19 cellular contexts compared by ENCODE assay signal in the genomic region with DNA sequence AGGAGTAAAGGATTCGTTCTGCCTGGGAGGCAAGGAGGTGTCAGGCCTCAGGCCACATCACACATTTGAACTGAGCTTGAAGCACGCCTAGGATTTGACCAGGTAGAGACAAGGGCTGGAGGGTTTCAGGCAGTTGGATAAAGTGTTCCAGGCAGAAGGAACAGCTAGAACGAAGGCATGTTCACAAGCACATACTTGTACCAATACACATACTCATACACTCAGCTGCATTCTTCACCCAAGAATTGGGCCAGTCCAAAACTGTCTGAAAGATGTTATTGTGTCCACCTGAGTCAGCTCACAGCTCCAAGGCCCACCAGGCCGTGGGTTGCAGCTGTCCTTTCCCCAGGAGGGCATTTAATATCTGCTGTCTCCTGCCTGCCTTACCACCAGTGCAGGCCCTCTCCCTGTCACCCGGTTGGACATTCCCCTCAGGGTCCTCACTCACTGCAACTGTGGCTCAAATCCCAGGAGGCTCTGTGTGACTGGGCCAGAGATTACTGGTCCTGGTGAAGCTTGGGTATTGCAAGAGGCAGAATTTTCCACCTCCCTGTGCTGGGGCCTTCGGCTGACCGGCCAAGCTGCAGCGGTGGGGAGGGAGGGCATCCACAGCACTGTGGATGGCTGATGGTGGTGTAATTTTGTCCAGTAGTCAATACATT. TPM values are rescaled to one million over a fixed set of nuclear protein-coding genes. Genes with fewer than 3 reads are reported as not detected.
DNase-seq lines count a peak whose midpoint lies in the region; ATAC-seq and TF ChIP-seq lines count a peak whose summit lies in the region.
"Had no signal": no experiment of that assay in that cellular context is flagged by ENCODE, and none has a peak within 500 bp of the region (broad histone marks: within the 10 kb centered on the region; RNA-seq: fewer than 3 reads in every experiment).

No MANE protein-coding gene starts in this region.

- H3K27me3 ChIP-seq in IMR-90 (ENCODE audit: control insufficient read depth, insufficient read depth, low read length) (no peaks in the 10 kb centered on the region), osteoblast (ENCODE audit: insufficient read depth, low read length) (no peaks in the 10 kb centered on the region), GM23248 (replicated peaks; ENCODE audit: insufficient read depth) (no peaks in the 10 kb centered on the region)
- H3K27me3 ChIP-seq: ascending aorta, thyroid gland had no signal

- no peak for ATAC-seq in IMR-90 (ENCODE audit: low read depth)
- ATAC-seq: activated CD4-positive, alpha-beta T cell treated with anti-CD3 and anti-CD28 coated beads for 36 hours; stimulated activated memory B cell treated with anti-CD40 and anti-IgM and Interleukin-4, amounts not matched to agents 10 μg/mL and 1 μg/mL and 100 μg/mL, for 72 hours had no signal

- H3K4me1 ChIP-seq in IMR-90 (ENCODE audit: control insufficient read depth, insufficient read depth, low read length), result peaks cover 2% of the 10 kb centered on the region; the same call in 1 of the 2 replicates
- H3K4me1 ChIP-seq in osteoblast (ENCODE audit: insufficient read depth, low read length), result no peaks in the 10 kb centered on the region
- H3K4me1 ChIP-seq in GM23248 (ENCODE audit: insufficient read depth), result no peaks in the 10 kb centered on the region
- H3K4me1 ChIP-seq: ascending aorta, prostate gland had no signal

- H3K27ac ChIP-seq in IMR-90 (ENCODE audit: insufficient read depth, low read length), result no peak overlapping the region
- no peak overlapping the region for H3K27ac ChIP-seq in coronary artery
- no peak overlapping the region for H3K27ac ChIP-seq in osteoblast (ENCODE audit: low read depth, low read length)
- no peak overlapping the region for H3K27ac ChIP-seq in GM23248
- H3K27ac ChIP-seq: ascending aorta, prostate gland, thyroid gland had no signal

- H3K36me3 ChIP-seq in IMR-90 (ENCODE audit: control insufficient read depth, insufficient read depth, low read length) (no peaks in the 10 kb centered on the region), osteoblast (ENCODE audit: insufficient read depth, low read length) (no peaks in the 10 kb centered on the region), GM23248 (ENCODE audit: low read depth) (no peaks in the 10 kb centered on the region)
- H3K36me3 ChIP-seq: ascending aorta, prostate gland, thyroid gland had no signal

- no peaks in the 10 kb centered on the region for H3K79me1 ChIP-seq in IMR-90 (ENCODE audit: low read depth in 1 of 2, low read length in 2 of 2)

- H3K4ac ChIP-seq in IMR-90 (ENCODE audit: low read depth, low read length), result no peak overlapping the region

- no peak overlapping the region for H2AK5ac ChIP-seq in IMR-90 (ENCODE audit: low read depth, low read length)

- H2AFZ ChIP-seq in IMR-90 (replicated peaks; ENCODE audit: low read length, poor library complexity) (peak overlapping the region; percentile 26), osteoblast (ENCODE audit: low read length) (no peak overlapping the region), GM23248 (no peak overlapping the region)

- no peaks in the 10 kb centered on the region for H3F3A ChIP-seq in GM23248 (ENCODE audit: insufficient read depth)

- no peak for TF ChIP-seq POLR2A in IMR-90 (IDR thresholded peaks at IDR 0.05; ENCODE audit: low read depth, low read length)

- TF ChIP-seq RAD21 in IMR-90 (IDR thresholded peaks at IDR 0.05; ENCODE audit: low read length), result no peak

- no peak overlapping the region for H3K23ac ChIP-seq in IMR-90 (ENCODE audit: low read depth, low read length)

- in situ Hi-C loops in IMR-90 (cut with MboI; ENCODE audit: low sequenced_read_pairs) (no loop called here), GM23248 (cut with MboI) (no loop called here)

- H3K9ac ChIP-seq in IMR-90 (ENCODE audit: low read depth, low read length) (no peak overlapping the region), GM23248 (no peak overlapping the region)
- H3K9ac ChIP-seq: SK-N-SH had no signal

- DNase-seq in IMR-90, result peak; percentile 10
- peak; percentile 53 for DNase-seq in coronary artery (ENCODE audit: low spot score)
- DNase-seq in osteoblast (ENCODE audit: insufficient read length, low spot score, missing footprints), result peak; percentile 19
- no peak for DNase-seq in NCI-H526 treated with DMSO at 0.1 percent for 48 hours (lab: John Stamatoyannopoulos, UW)
- DNase-seq in SHP77 treated with DMSO at 0.1 percent for 48 hours (lab: John Stamatoyannopoulos, UW), result no peak
- DNase-seq in GM23248, result no peak
- DNase-seq: activated CD4-positive, alpha-beta T cell treated with anti-CD3 and anti-CD28 coated beads for 36 hours; activated gamma-delta T cell treated with Interleukin-2 at 50 U/mL for 16 hours; AML-193; Kasumi-1; naive B cell; SK-N-SH; T1000; thyroid gland had no signal

- H4K20me1 ChIP-seq in IMR-90 (ENCODE audit: insufficient read depth, low read length) (no peaks in the 10 kb centered on the region), osteoblast (ENCODE audit: insufficient read depth, low read length) (no peaks in the 10 kb centered on the region), GM23248 (ENCODE audit: insufficient read depth) (no peaks in the 10 kb centered on the region)

- no peak overlapping the region for H2BK120ac ChIP-seq in IMR-90 (ENCODE audit: low read depth, low read length)

- dilution Hi-C loops in IMR-90 (cut with HindIII; ENCODE audit: low sequenced_read_pairs, unreplicated experiment), result no loop called here

- no TSS peak for BruUV-seq in IMR-90 (replicated peaks; lab: Mats Ljungman, UMichigan)

- no peak overlapping the region for H3K14ac ChIP-seq in IMR-90 (replicated peaks; ENCODE audit: low read depth, low read length)

- H3K4me2 ChIP-seq in IMR-90 (ENCODE audit: low read depth, low read length), result no peak overlapping the region
- H3K4me2 ChIP-seq in osteoblast (ENCODE audit: insufficient read depth, low read length), result no peak overlapping the region
- no peak overlapping the region for H3K4me2 ChIP-seq in GM23248 (ENCODE audit: unreplicated experiment)
- H3K4me2 ChIP-seq: SK-N-SH had no signal

- H3K4me3 ChIP-seq in IMR-90 (ENCODE audit: insufficient read depth, low read depth, low read length) (no peak overlapping the region), coronary artery (no peak overlapping the region), osteoblast (ENCODE audit: insufficient read depth, low read length) (no peak overlapping the region), GM23248 (no peak overlapping the region)
- H3K4me3 ChIP-seq: ascending aorta, lung, prostate gland, thyroid gland had no signal

- no peaks in the 10 kb centered on the region for H3K9me3 ChIP-seq in IMR-90 (ENCODE audit: control insufficient read depth, insufficient read depth, low read length)
- no peaks in the 10 kb centered on the region for H3K9me3 ChIP-seq in osteoblast (ENCODE audit: low read depth, low read length)
- no peaks in the 10 kb centered on the region for H3K9me3 ChIP-seq in GM23248 (ENCODE audit: low read depth)
- H3K9me3 ChIP-seq: ascending aorta, prostate gland, SK-N-SH, thyroid gland had no signal

- no peak overlapping the region for H4K8ac ChIP-seq in IMR-90 (ENCODE audit: low read depth in 2 of 2, low read length in 2 of 2)

- H2BK20ac ChIP-seq in IMR-90 (ENCODE audit: low read depth, low read length), result no peak overlapping the region

- H3K9me2 ChIP-seq in GM23248 (ENCODE audit: insufficient read depth), result no peaks in the 10 kb centered on the region
- H3K9me2 ChIP-seq: SK-N-SH had no signal

- intact Hi-C loops in IMR-90 (cut with micrococcal nuclease), result no loop called here

- WGBS in IMR-90 (ENCODE audit: extremely low coverage in 2 of 2, insufficient read length in 1 of 2), 2 experiments, result 90% methylated on average over 2 of the region's 8 CpGs; no CpG with 5 or more reads in 1 of the 2 experiments
- 74 to 77% methylated on average over 8 of the region's 8 CpGs for WGBS in GM23248 (ENCODE audit: low coverage in 1 of 2, low lambda C conversion rate in 2 of 2, missing lambda C conversion rate in 2 of 2), 2 experiments

- TF ChIP-seq CTCF in IMR-90 (conservative IDR thresholded peaks at IDR 0.05; ENCODE audit: low read depth, low read length), result no peak
- TF ChIP-seq CTCF in coronary artery (IDR thresholded peaks at IDR 0.05), result no peak
- TF ChIP-seq CTCF in osteoblast (IDR thresholded peaks at IDR 0.05; ENCODE audit: extremely low read depth, low read depth, low read length), result no peak

- H3K79me2 ChIP-seq in osteoblast (ENCODE audit: insufficient read depth, low read length), result no peaks in the 10 kb centered on the region
- no peaks in the 10 kb centered on the region for H3K79me2 ChIP-seq in GM23248 (ENCODE audit: insufficient read depth)

- H2AK9ac ChIP-seq in IMR-90 (replicated peaks; ENCODE audit: low read depth, low read length, poor library complexity), result peak overlapping the region; percentile 66

- POLR2A ChIA-PET in IMR-90 (lab: Charles Lee; ENCODE audit: unreplicated experiment), result no interaction called here

- H3K18ac ChIP-seq in IMR-90 (ENCODE audit: low read depth, low read length), result no peak overlapping the region

- H4K91ac ChIP-seq in IMR-90 (ENCODE audit: insufficient read depth, low read depth, low read length), result no peak overlapping the region

- H3K9me1 ChIP-seq in IMR-90 (ENCODE audit: insufficient read depth, low read length), result no peaks in the 10 kb centered on the region

- CTCF ChIA-PET in IMR-90 (lab: Yijun Ruan, JAX), result interaction anchor here (0.8 to 3.2 kb wide), 2 partner anchors 8 to 183 kb away, joined by 3 to 15 read pairs; no protein-coding TSS in a partner anchor

- H3K56ac ChIP-seq in IMR-90 (ENCODE audit: extremely low read depth, insufficient read depth, low read length), result no peak overlapping the region

- no peak overlapping the region for H2BK5ac ChIP-seq in IMR-90 (ENCODE audit: low read depth, low read length, poor library complexity, severe bottlenecking)

- H2BK15ac ChIP-seq in IMR-90 (ENCODE audit: low read depth, low read length), result no peak overlapping the region

- no peak overlapping the region for H4K5ac ChIP-seq in IMR-90 (ENCODE audit: low read depth, low read length)

RNA-seq across cellular contexts. Expression of a gene that starts 12.8 kb away (rescaled TPM):
- total RNA-seq in IMR-90 (2012; rRNA removed), result not detected in 2 replicates
- not detected in 2 replicates for polyA plus RNA-seq in IMR-90 (2012; rRNA removed)
- polyA plus RNA-seq in IMR-90 (2012; cell fraction: cytosol; rRNA removed), result not detected in 2 replicates
- not detected in 2 replicates for polyA plus RNA-seq in IMR-90 (2012; cell fraction: nucleus; rRNA removed; ENCODE audit: low replicate concordance)
- not detected in 2 replicates for total RNA-seq in osteoblast
- not detected in 2 replicates for total RNA-seq in GM23248 (2014; rRNA removed; shearing (Covaris generic))
- not detected in 2 replicates for polyA plus RNA-seq in GM23248 (2016; fragmentation: Nextera tagmentation; extraction: Ambion mirVana)
- total RNA-seq: activated CD4-positive, alpha-beta T cell treated with anti-CD3 and anti-CD28 coated beads for 36 hours; ascending aorta; glomerular endothelial cell; lung had no signal
- polyA plus RNA-seq: lung, SK-N-SH had no signal

RNA-seq across cellular contexts. Expression of a gene that starts 23.9 kb away (rescaled TPM):
- not detected in 2 replicates for total RNA-seq in IMR-90 (2012; rRNA removed)
- polyA plus RNA-seq in IMR-90 (2012; rRNA removed), result not detected in 2 replicates
- not detected in 2 replicates for polyA plus RNA-seq in IMR-90 (2012; cell fraction: cytosol; rRNA removed)
- 0.10 TPM in 1 of 2 replicates, not detected in the other for polyA plus RNA-seq in IMR-90 (2012; cell fraction: nucleus; rRNA removed; ENCODE audit: low replicate concordance)
- total RNA-seq in osteoblast, result not detected in 2 replicates
- not detected in 2 replicates for total RNA-seq in GM23248 (2014; rRNA removed; shearing (Covaris generic))
- not detected in 2 replicates for polyA plus RNA-seq in GM23248 (2016; fragmentation: Nextera tagmentation; extraction: Ambion mirVana)
- total RNA-seq: activated CD4-positive, alpha-beta T cell treated with anti-CD3 and anti-CD28 coated beads for 36 hours; ascending aorta; glomerular endothelial cell had no signal

RNA-seq across cellular contexts. Expression of a gene that starts 34.1 kb away (rescaled TPM):
- total RNA-seq in IMR-90 (2012; rRNA removed) (0.72 and 0.83 TPM in 2 replicates), osteoblast (0.88 and 1.4 TPM in 2 replicates)
- polyA plus RNA-seq in IMR-90 (2012; rRNA removed) (5.0 and 5.3 TPM in 2 replicates), GM23248 (2016; fragmentation: Nextera tagmentation; extraction: Ambion mirVana) (4.6 and 5.3 TPM in 2 replicates)
- polyA plus RNA-seq in IMR-90 (2012; cell fraction: cytosol; rRNA removed), result 6.5 and 8.2 TPM in 2 replicates
- 2.1 and 3.4 TPM in 2 replicates for polyA plus RNA-seq in IMR-90 (2012; cell fraction: nucleus; rRNA removed; ENCODE audit: low replicate concordance)
- 0.86 and 2.8 TPM in 2 replicates for total RNA-seq in GM23248 (2014; rRNA removed; shearing (Covaris generic))
- total RNA-seq: glomerular endothelial cell had no signal

RNA-seq across cellular contexts. Expression of a gene that starts 35.0 kb away (rescaled TPM):
- total RNA-seq in IMR-90 (2012; rRNA removed) (not detected in 2 replicates), osteoblast (not detected in 2 replicates)
- polyA plus RNA-seq in IMR-90 (2012; rRNA removed) (not detected in 2 replicates), GM23248 (2016; fragmentation: Nextera tagmentation; extraction: Ambion mirVana) (not detected in 2 replicates)
- polyA plus RNA-seq in IMR-90 (2012; cell fraction: cytosol; rRNA removed), result not detected in 2 replicates
- polyA plus RNA-seq in IMR-90 (2012; cell fraction: nucleus; rRNA removed; ENCODE audit: low replicate concordance), result 0.01 and 0.03 TPM in 2 replicates
- not detected in 2 replicates for total RNA-seq in GM23248 (2014; rRNA removed; shearing (Covaris generic))
- total RNA-seq: activated CD4-positive, alpha-beta T cell treated with anti-CD3 and anti-CD28 coated beads for 36 hours; ascending aorta; glomerular endothelial cell; thyroid gland had no signal

Comparison
In these comparisons a context has a peak if more than half of its experiments do, and no peak if none do; other contexts are left out.
1. DNase-seq: peak in IMR-90 (single experiment), coronary artery (single experiment) and osteoblast (single experiment); none in NCI-H526 treated with DMSO at 0.1 percent for 48 hours (single experiment), SHP77 treated with DMSO at 0.1 percent for 48 hours (single experiment) and GM23248 (single experiment).